8 cellular contexts compared by ENCODE assay signal in genomic region chr17:41787021-41787418, GRCh38. TPM values are rescaled to one million over a fixed set of nuclear protein-coding genes. Genes with fewer than 3 reads are reported as not detected.
DNase-seq lines count a peak whose midpoint lies in the region; ATAC-seq and TF ChIP-seq lines count a peak whose summit lies in the region.

No MANE protein-coding gene starts in this region.

- H3K27ac ChIP-seq in H9 (ENCODE audit: insufficient read length, low read depth, low read length) (no peak overlapping the region), esophagus (ENCODE audit: low read depth in 2 of 2, low read length in 1 of 2) (peak overlapping the region; percentile 69 to 81), GM23248 (no peak overlapping the region)

- CTCF ChIA-PET in T-cell (lab: Charles Lee) = interaction anchor here in 1 of 2 donors (0.8 kb wide), 1 partner anchor 25 kb away, joined by 6 read pairs; the partner anchor contains the start of genes FKBP10 and P3H4

- no peaks in the 10 kb centered on the region for H3K79me1 ChIP-seq in H9 (ENCODE audit: insufficient read depth, low read depth, low read length, poor library complexity, severe bottlenecking)

- no peak overlapping the region for H3K14ac ChIP-seq in H9 (ENCODE audit: insufficient read depth, low read length)

- POLR2A ChIA-PET in T-cell (lab: Charles Lee) = no interaction called here

- H3K36me3 Mint-ChIP-seq in H9 (ENCODE audit: insufficient read depth in 1 of 3, low read depth in 3 of 3) (peaks cover 2 to 9% (median 4%) of the 10 kb centered on the region in 3 experiments; a peak in 5 of 7 replicates), T-cell (no peaks in the 10 kb centered on the region), progenitor cell of endocrine pancreas (ENCODE audit: insufficient read depth) (peaks cover 2% of the 10 kb centered on the region)

- no peak overlapping the region for H4K8ac ChIP-seq in H9 (replicated peaks; ENCODE audit: insufficient read length, low read depth, low read length)

- H3F3A ChIP-seq in GM23248 (ENCODE audit: insufficient read depth) = no peaks in the 10 kb centered on the region

- H3K4me3 Mint-ChIP-seq in H9 (peak overlapping the region; percentile 77 to 92), T-cell (peak overlapping the region; percentile 70 to 75 (median 71)), progenitor cell of endocrine pancreas (ENCODE audit: low read depth) (peak overlapping the region; percentile 81)

- H3K4me1 ChIP-seq in H9 (ENCODE audit: insufficient read depth, low read length) (peaks cover 2% of the 10 kb centered on the region; the same call in 1 of the 2 replicates), esophagus (ENCODE audit: control insufficient read depth in 2 of 2, insufficient read depth in 2 of 2, low read length in 1 of 2) (peaks cover 2 to 18% of the 10 kb centered on the region in 2 donors), GM23248 (ENCODE audit: insufficient read depth) (no peaks in the 10 kb centered on the region)

- H4K20me1 ChIP-seq in H9 (ENCODE audit: control insufficient read depth, insufficient read depth, insufficient read length) (no peaks in the 10 kb centered on the region), GM23248 (ENCODE audit: insufficient read depth) (no peaks in the 10 kb centered on the region)

- no peak overlapping the region for H2BK12ac ChIP-seq in H9 (ENCODE audit: insufficient read length, low read depth, low read length)

- in situ Hi-C loops in GM23248 (cut with MboI) = no loop called here

- H3K4me3 ChIP-seq in esophagus (ENCODE audit: low read depth in 1 of 2, low read length in 2 of 2) (peak overlapping the region in 1 of 2 donors; percentile 8), GM23248 (no peak overlapping the region)

- no peak overlapping the region for H3K56ac ChIP-seq in H9 (ENCODE audit: insufficient read length, low read depth, low read length)

- no peak overlapping the region for H2AK5ac ChIP-seq in H9 (ENCODE audit: insufficient read length, low read length)

- H3K4me1 Mint-ChIP-seq in H9 (peaks cover 28 to 44% of the 10 kb centered on the region in 2 experiments), T-cell (peaks cover 26 to 39% (median 26%) of the 10 kb centered on the region in 3 donors), progenitor cell of endocrine pancreas (ENCODE audit: low read depth) (peaks cover 26% of the 10 kb centered on the region)

- no peak overlapping the region for H2BK20ac ChIP-seq in H9 (ENCODE audit: low read depth, low read length, poor library complexity, severe bottlenecking)

- H3K4me2 ChIP-seq in H9 (ENCODE audit: insufficient read depth, insufficient read length, low read length) (no peak overlapping the region), GM23248 (ENCODE audit: unreplicated experiment) (no peak overlapping the region)

- no peak overlapping the region for H3K23ac ChIP-seq in H9 (ENCODE audit: insufficient read length, low read depth, low read length)

- no peak overlapping the region for H2BK5ac ChIP-seq in H9 (ENCODE audit: insufficient read length, low read length)

- no peaks in the 10 kb centered on the region for H3K36me3 ChIP-seq in esophagus (ENCODE audit: control insufficient read depth in 2 of 2, insufficient read depth in 2 of 2, low read length in 1 of 2)
- H3K36me3 ChIP-seq in GM23248 (ENCODE audit: low read depth) = no peaks in the 10 kb centered on the region

- WGBS in H9 (ENCODE audit: extremely low coverage, insufficient read length, low lambda C conversion rate) = no CpG with 5 or more reads among the region's 4 CpGs
- whole genome bisulfite sequencing in esophagus, 2 donors = 16 to 23% methylated on average over 4 of the region's 4 CpGs
- 20 to 38% methylated on average over 4 of the region's 4 CpGs for WGBS in GM23248 (ENCODE audit: low coverage in 1 of 2, low lambda C conversion rate in 2 of 2, missing lambda C conversion rate in 2 of 2), 2 experiments

- DNase-seq in H9 (no peak), T-cell (no peak), progenitor cell of endocrine pancreas (ENCODE audit: low spot score, unreplicated experiment) (no peak), D341Med (ENCODE audit: low spot score) (no peak), GM23248 (no peak), NAMALWA (ENCODE audit: low spot score) (no peak), NCI-H2107 treated with DMSO at 0.1 percent for 48 hours (lab: John Stamatoyannopoulos, UW; ENCODE audit: unreplicated experiment) (no peak)

- H4K5ac ChIP-seq in H9 (ENCODE audit: insufficient read length, low read depth, low read length) = no peak overlapping the region

- no peak overlapping the region for H3K18ac ChIP-seq in H9 (ENCODE audit: insufficient read length, low read depth, low read length)

- H3K9ac ChIP-seq in H9 (ENCODE audit: extremely low read depth, insufficient read length, low read length) (no peak overlapping the region), GM23248 (no peak overlapping the region)

- H3T11ph ChIP-seq in H9 (ENCODE audit: low read length) = no peak overlapping the region

- ATAC-seq in T-cell (replicated peaks in 1 of 4) = no peak

- H2AFZ ChIP-seq in H9 (ENCODE audit: low read length) = no peak overlapping the region
- no peak overlapping the region for H2AFZ ChIP-seq in GM23248

- H2BK15ac ChIP-seq in H9 (ENCODE audit: low read depth, low read length) = no peak overlapping the region

- peaks cover 9% of the 10 kb centered on the region for H3K27me3 Mint-ChIP-seq in H9 (ENCODE audit: low read depth)
- H3K27me3 Mint-ChIP-seq in T-cell = peaks cover 4 to 38% of the 10 kb centered on the region in 2 donors
- H3K27me3 Mint-ChIP-seq in progenitor cell of endocrine pancreas = no peaks in the 10 kb centered on the region

- H2BK120ac ChIP-seq in H9 (ENCODE audit: low read depth, low read length, poor library complexity, severe bottlenecking) = no peak overlapping the region

- H3K9me3 ChIP-seq in H9 (ENCODE audit: control insufficient read depth, low read depth, low read length) (no peaks in the 10 kb centered on the region), esophagus (ENCODE audit: control insufficient read depth in 2 of 2, insufficient read depth in 1 of 2, low read depth in 1 of 2, low read length in 1 of 2) (no peaks in the 10 kb centered on the region), GM23248 (ENCODE audit: low read depth) (no peaks in the 10 kb centered on the region)

- no peaks in the 10 kb centered on the region for H3K9me2 ChIP-seq in GM23248 (ENCODE audit: insufficient read depth)

- H3K23me2 ChIP-seq in H9 (ENCODE audit: insufficient read length, low read depth, low read length, poor library complexity, severe bottlenecking) = peaks cover 8% of the 10 kb centered on the region

- H4K91ac ChIP-seq in H9 (ENCODE audit: insufficient read length, low read depth, low read length) = no peak overlapping the region

- TF ChIP-seq CTCF in H9 (conservative IDR thresholded peaks at IDR 0.05) (no peak), progenitor cell of endocrine pancreas (IDR thresholded peaks at IDR 0.05; ENCODE audit: unreplicated experiment) (no peak)

- H3K79me2 ChIP-seq in H9 (ENCODE audit: insufficient read depth, low read length) (no peaks in the 10 kb centered on the region; the same call in 1 of the 2 replicates), GM23248 (ENCODE audit: insufficient read depth) (no peaks in the 10 kb centered on the region)

- H3K27ac Mint-ChIP-seq in H9 = no peak overlapping the region
- peak overlapping the region in 1 of 2 donors; percentile 43 for H3K27ac Mint-ChIP-seq in T-cell
- peak overlapping the region; percentile 93 for H3K27ac Mint-ChIP-seq in progenitor cell of endocrine pancreas

- H3K27me3 ChIP-seq in H9 (ENCODE audit: insufficient read depth, low read length) = no peaks in the 10 kb centered on the region
- H3K27me3 ChIP-seq in esophagus (ENCODE audit: control insufficient read depth in 1 of 2, insufficient read depth in 2 of 2, low read length in 2 of 2) = no peaks in the 10 kb centered on the region
- no peaks in the 10 kb centered on the region for H3K27me3 ChIP-seq in GM23248 (replicated peaks; ENCODE audit: insufficient read depth)

- no peak overlapping the region for H3K4ac ChIP-seq in H9 (ENCODE audit: low read depth, low read length)

- H3K9me3 Mint-ChIP-seq in H9 (no peaks in the 10 kb centered on the region; a peak in 1 of 5 replicates), T-cell (no peaks in the 10 kb centered on the region), progenitor cell of endocrine pancreas (ENCODE audit: low read depth) (no peaks in the 10 kb centered on the region)

RNA-seq across cellular contexts. Expression of gene JUP, which starts 0.5 kb away (rescaled TPM):
- 87.9 and 90.1 TPM in 2 replicates for total RNA-seq in H9 (2021)
- total RNA-seq in T-cell = 1 to 10 TPM; 1.1 to 4.8 (median 3.4) TPM
- polyA plus RNA-seq in esophagus = 100 to 1,000 TPM; 445 to 752 TPM
- 195 and 199 TPM in 2 replicates for total RNA-seq in progenitor cell of endocrine pancreas
- 2.7 and 3.6 TPM in 2 replicates for total RNA-seq in GM23248 (2014; rRNA removed; shearing (Covaris generic))
- 2.3 and 3.1 TPM in 2 replicates for polyA plus RNA-seq in GM23248 (2016; fragmentation: Nextera tagmentation; extraction: Ambion mirVana)

RNA-seq across cellular contexts. Expression of gene P3H4, which starts 24.7 kb away (rescaled TPM):
- total RNA-seq in H9 (2021) (22.9 and 24.0 TPM in 2 replicates), T-cell (10 to 100 TPM in 1 of 5 donors, 1 to 10 TPM in 4; 2.9 to 11.0 (median 7.7) TPM), progenitor cell of endocrine pancreas (30.4 and 31.7 TPM in 2 replicates)
- polyA plus RNA-seq in esophagus (1 to 10 TPM; 1.7 TPM), GM23248 (2016; fragmentation: Nextera tagmentation; extraction: Ambion mirVana) (96.9 and 105 TPM in 2 replicates)
- total RNA-seq in GM23248 (2014; rRNA removed; shearing (Covaris generic)) = 116 and 161 TPM in 2 replicates

RNA-seq across cellular contexts. Expression of gene FKBP10, which starts 25.8 kb away (rescaled TPM):
- total RNA-seq in H9 (2021) (166 TPM in 2 replicates), T-cell (1 to 10 TPM in 2 of 5 donors, under 1 TPM in 2, not detected in 1; 0.49 to 1.3 (median 1.1) TPM), progenitor cell of endocrine pancreas (154 and 155 TPM in 2 replicates)
- polyA plus RNA-seq in esophagus (1 to 10 TPM; 5.8 to 5.9 TPM), GM23248 (2016; fragmentation: Nextera tagmentation; extraction: Ambion mirVana) (78.0 and 81.5 TPM in 2 replicates)
- 750 and 759 TPM in 2 replicates for total RNA-seq in GM23248 (2014; rRNA removed; shearing (Covaris generic))

RNA-seq across cellular contexts. Expression of gene NT5C3B, which starts 49.0 kb away (rescaled TPM):
- 66.2 and 76.1 TPM in 2 replicates for total RNA-seq in H9 (2021)
- 10 to 100 TPM; 25.4 to 43.0 (median 33.4) TPM for total RNA-seq in T-cell
- polyA plus RNA-seq in esophagus = 10 to 100 TPM; 35.9 to 36.0 TPM
- 105 and 115 TPM in 2 replicates for total RNA-seq in progenitor cell of endocrine pancreas
- 61.7 and 69.8 TPM in 2 replicates for total RNA-seq in GM23248 (2014; rRNA removed; shearing (Covaris generic))
- 59.3 and 69.6 TPM in 2 replicates for polyA plus RNA-seq in GM23248 (2016; fragmentation: Nextera tagmentation; extraction: Ambion mirVana)

RNA-seq across cellular contexts. Expression of gene KLHL10, which starts 50.6 kb away (rescaled TPM):
- total RNA-seq in H9 (2021) (0.22 and 0.46 TPM in 2 replicates), T-cell (not detected), progenitor cell of endocrine pancreas (not detected in 2 replicates)
- polyA plus RNA-seq in esophagus (under 1 TPM; 0.22 to 0.39 TPM), GM23248 (2016; fragmentation: Nextera tagmentation; extraction: Ambion mirVana) (0.09 TPM in 2 replicates)
- 2.3 TPM in 1 of 2 replicates, not detected in the other for total RNA-seq in GM23248 (2014; rRNA removed; shearing (Covaris generic))

Comparison
In these comparisons a context has a peak if more than half of its experiments do, and no peak if none do; other contexts are left out.
1. H3K27ac ChIP-seq: peak in esophagus (2 of 2); none in H9 (single experiment) and GM23248 (single experiment).
2. RNA of gene JUP, which starts 0.5 kb away (total RNA-seq): 195 to 199 TPM in progenitor cell of endocrine pancreas and 87.9 to 90.1 TPM in H9; 2.7 to 3.6 TPM in GM23248 and 1.1 to 4.8 TPM in T-cell; every median in the first group is over 10 times any median in the second.
3. RNA of gene FKBP10, which starts 25.8 kb away (total RNA-seq): 750 to 759 TPM in GM23248, 166 TPM in H9 and 154 to 155 TPM in progenitor cell of endocrine pancreas; 0.49 to 1.3 TPM in T-cell; every median in the first group is over 10 times any median in the second.
4. Peak in every context shown above with its lines, with median percentiles within 50 percentile points of each other: H3K4me3 Mint-ChIP-seq.